In genomic region chr20:20737158-20737557, GRCh38 we compare ENCODE assay signal across 25 cellular contexts. TPM values are rescaled to one million over a fixed set of nuclear protein-coding genes. Genes with fewer than 3 reads are reported as not detected.
DNase-seq lines count a peak whose midpoint lies in the region; FAIRE-seq and TF ChIP-seq lines count a peak whose summit lies in the region.
"Had no signal": no experiment of that assay in that cellular context is flagged by ENCODE, and none has a peak within 500 bp of the region (broad histone marks: within the 10 kb centered on the region; RNA-seq: fewer than 3 reads in every experiment).

No MANE protein-coding gene starts in this region.

- H3K27ac ChIP-seq in esophagus muscularis mucosa (replicated peaks in 1 of 4) (no peak overlapping the region), kidney (ENCODE audit: low read depth in 2 of 2, low read length in 2 of 2) (no peak overlapping the region)
- H3K27ac ChIP-seq: RWPE1, transverse colon had no signal

- CTCF ChIA-PET in activated CD4-positive, alpha-beta memory T cell treated with anti-CD3 and anti-CD28 coated beads, Interleukin-2, amount 10 ng/mL, durations not matched to agents 7 days and 5 days (lab: Charles Lee) = no interaction called here

- WGBS in esophagus muscularis mucosa = 53% methylated on average over 1 of the region's 2 CpGs

- no peak overlapping the region for H3K4me3 Mint-ChIP-seq in activated CD4-positive, alpha-beta memory T cell treated with anti-CD3 and anti-CD28 coated beads, Interleukin-2, amount 10 ng/mL, durations not matched to agents 7 days and 5 days
- H3K4me3 Mint-ChIP-seq: activated B cell treated with CpG ODN at 0.5 μM for 24 hours; activated naive CD8-positive, alpha-beta T cell; CD4-positive, alpha-beta memory T cell; central memory CD8-positive, alpha-beta T cell had no signal

- H3K27me3 Mint-ChIP-seq in activated CD4-positive, alpha-beta memory T cell treated with anti-CD3 and anti-CD28 coated beads, Interleukin-2, amount 10 ng/mL, durations not matched to agents 7 days and 5 days = peaks cover 18% of the 10 kb centered on the region

- TF ChIP-seq CTCF in esophagus muscularis mucosa (IDR thresholded peaks at IDR 0.05) (no peak), kidney (IDR thresholded peaks at IDR 0.05; ENCODE audit: borderline replicate concordance, extremely low read depth, insufficient read depth) (no peak)

- TF ChIP-seq POLR2A in esophagus muscularis mucosa (IDR thresholded peaks at IDR 0.05; ENCODE audit: low read depth) (no peak), H54 (IDR thresholded peaks at IDR 0.05; ENCODE audit: low read depth, low read length) (no peak)

- H3K9me3 ChIP-seq in esophagus muscularis mucosa = peaks cover 0 to 4% (median 0%) of the 10 kb centered on the region in 4 donors
- H3K9me3 ChIP-seq in kidney (ENCODE audit: control insufficient read depth in 1 of 2, low read length in 2 of 2) = no peaks in the 10 kb centered on the region
- H3K9me3 ChIP-seq: transverse colon had no signal

- H3K4me1 ChIP-seq in esophagus muscularis mucosa (peaks cover 17 to 26% (median 22%) of the 10 kb centered on the region in 4 donors), kidney (ENCODE audit: control insufficient read depth in 1 of 2, insufficient read depth in 1 of 2, low read depth in 1 of 2, low read length in 2 of 2) (no peaks in the 10 kb centered on the region)

- FAIRE-seq in H54 (lab: Jason Lieb, UNC) (no peak), kidney (lab: Jason Lieb, UNC) (no peak)
- FAIRE-seq: astrocyte, keratinocyte had no signal

- POLR2A ChIA-PET in activated CD4-positive, alpha-beta memory T cell treated with anti-CD3 and anti-CD28 coated beads, Interleukin-2, amount 10 ng/mL, durations not matched to agents 7 days and 5 days (lab: Charles Lee) = no interaction called here

- H3K36me3 Mint-ChIP-seq in activated CD4-positive, alpha-beta memory T cell treated with anti-CD3 and anti-CD28 coated beads, Interleukin-2, amount 10 ng/mL, durations not matched to agents 7 days and 5 days (ENCODE audit: low read depth) = no peaks in the 10 kb centered on the region
- H3K36me3 Mint-ChIP-seq: activated naive CD8-positive, alpha-beta T cell; CD4-positive, alpha-beta memory T cell had no signal

- peak; percentile 89 for DNase-seq in AML-193 (lab: John Stamatoyannopoulos, UW)
- peak; percentile 27 for DNase-seq in COR-L47 (lab: John Stamatoyannopoulos, UW)
- peak; percentile 29 for DNase-seq in NCI-H1417 treated with DMSO at 0.1 percent for 48 hours (lab: John Stamatoyannopoulos, UW)
- DNase-seq in esophagus muscularis mucosa (ENCODE audit: extremely low spot score) = peak; percentile 75
- DNase-seq in H54 (ENCODE audit: insufficient read length, low spot score) = no peak
- no peak for DNase-seq in T-helper 2 cell
- DNase-seq in activated CD4-positive, alpha-beta memory T cell treated with anti-CD3 and anti-CD28 coated beads, Interleukin-2, amount 10 ng/mL, durations not matched to agents 7 days and 5 days = no peak
- DNase-seq in kidney = no peak
- DNase-seq: activated B cell treated with CpG ODN at 0.5 μM for 24 hours; activated CD8-positive, alpha-beta memory T cell treated with anti-CD3 and anti-CD28 coated beads, Interleukin-2, amount 50 U/mL, for 48 hours; CD4-positive, alpha-beta memory T cell; DMS53; GF-D8; H7; NCI-H1436; NCI-H2171; stimulated activated CD8-positive, alpha-beta memory T cell treated with anti-CD3 and anti-CD28 coated beads, Interleukin-4, amount 100 ng/mL, for 48 hours; T-helper 9 cell; transverse colon had no signal

- H3K4me3 ChIP-seq in esophagus muscularis mucosa (no peak overlapping the region), kidney (ENCODE audit: low read length in 2 of 2) (no peak overlapping the region)
- H3K4me3 ChIP-seq: transverse colon had no signal

- intact Hi-C loops in esophagus muscularis mucosa (cut with DNase I) (no loop called here), kidney (cut with DNase I) (no loop called here)

- H3K36me3 ChIP-seq in esophagus muscularis mucosa (no peaks in the 10 kb centered on the region), kidney (ENCODE audit: control insufficient read depth in 1 of 2, insufficient read depth in 2 of 2, low read length in 2 of 2) (no peaks in the 10 kb centered on the region)
- H3K36me3 ChIP-seq: transverse colon had no signal

- no peaks in the 10 kb centered on the region for H3K27me3 ChIP-seq in esophagus muscularis mucosa
- H3K27me3 ChIP-seq: transverse colon had no signal

- H3K9me3 Mint-ChIP-seq in activated CD4-positive, alpha-beta memory T cell treated with anti-CD3 and anti-CD28 coated beads, Interleukin-2, amount 10 ng/mL, durations not matched to agents 7 days and 5 days = no peaks in the 10 kb centered on the region
- H3K9me3 Mint-ChIP-seq: activated B cell treated with CpG ODN at 0.5 μM for 24 hours; CD4-positive, alpha-beta memory T cell; central memory CD8-positive, alpha-beta T cell had no signal

- no peak for TF ChIP-seq EP300 in esophagus muscularis mucosa (IDR thresholded peaks at IDR 0.05)

- no peak overlapping the region for H3K27ac Mint-ChIP-seq in activated CD4-positive, alpha-beta memory T cell treated with anti-CD3 and anti-CD28 coated beads, Interleukin-2, amount 10 ng/mL, durations not matched to agents 7 days and 5 days
- H3K27ac Mint-ChIP-seq: activated B cell treated with CpG ODN at 0.5 μM for 24 hours; activated naive CD8-positive, alpha-beta T cell; CD4-positive, alpha-beta memory T cell; progenitor cell of endocrine pancreas had no signal

- peaks cover 9% of the 10 kb centered on the region for H3K4me1 Mint-ChIP-seq in activated CD4-positive, alpha-beta memory T cell treated with anti-CD3 and anti-CD28 coated beads, Interleukin-2, amount 10 ng/mL, durations not matched to agents 7 days and 5 days
- H3K4me1 Mint-ChIP-seq: central memory CD8-positive, alpha-beta T cell had no signal

- no peak overlapping the region for H3K9ac ChIP-seq in kidney (ENCODE audit: low read length in 2 of 2)

RNA-seq across cellular contexts. Expression of gene RALGAPA2, which starts 24.7 kb away (rescaled TPM):
- total RNA-seq in esophagus muscularis mucosa (10 to 100 TPM; 20.1 to 27.7 (median 23.0) TPM), kidney (66.7 TPM)
- total RNA-seq in activated CD4-positive, alpha-beta memory T cell treated with anti-CD3 and anti-CD28 coated beads, Interleukin-2, amount 10 ng/mL, durations not matched to agents 7 days and 5 days = 10 to 100 TPM; 16.5 to 20.6 TPM
- 5.9 TPM for polyA plus RNA-seq in kidney (ENCODE audit: insufficient read depth, low read depth, low replicate concordance)

Comparison
In these comparisons a context has a peak if more than half of its experiments do, and no peak if none do; other contexts are left out.
1. DNase-seq: peak in AML-193 (2 of 2), COR-L47 (single experiment), NCI-H1417 treated with DMSO at 0.1 percent for 48 hours (single experiment) and esophagus muscularis mucosa (single experiment); none in H54 (single experiment), T-helper 2 cell (0 of 5), activated CD4-positive, alpha-beta memory T cell treated with anti-CD3 and anti-CD28 coated beads, Interleukin-2, amount 10 ng/mL, durations not matched to agents 7 days and 5 days (single experiment) and kidney (single experiment).